10 cellular contexts compared by ENCODE assay signal in genomic region chr3:99970198-99970597, GRCh38.
DNase-seq lines count a peak whose midpoint lies in the region; ATAC-seq and TF ChIP-seq lines count a peak whose summit lies in the region.
"Had no signal": no experiment of that assay in that cellular context is flagged by ENCODE, and none has a peak within 500 bp of the region (broad histone marks: within the 10 kb centered on the region; RNA-seq: fewer than 3 reads in every experiment).

No MANE protein-coding gene starts in this region.

- no peak overlapping the region for H3K4me3 Mint-ChIP-seq in glutamatergic neuron (ENCODE audit: unreplicated experiment)

- no peak for DNase-seq in KBM-7
- no peak for DNase-seq in GOT3 (lab: John Stamatoyannopoulos, UW)
- DNase-seq in glutamatergic neuron, result no peak
- DNase-seq in NCI-H69 (lab: John Stamatoyannopoulos, UW), result no peak
- DNase-seq: body of pancreas, MV-4-11 had no signal

- H3K27ac Mint-ChIP-seq in glutamatergic neuron (ENCODE audit: unreplicated experiment), result no peak overlapping the region

- peaks cover 5% of the 10 kb centered on the region for H3K4me1 Mint-ChIP-seq in glutamatergic neuron (ENCODE audit: low read depth, unreplicated experiment)

- TF ChIP-seq CTCF in glutamatergic neuron (IDR thresholded peaks at IDR 0.05; ENCODE audit: partially characterized antibody, unreplicated experiment), result no peak

- peak; percentile 97 for ATAC-seq in GM18498 (IDR thresholded peaks at IDR 0.05; ENCODE audit: unreplicated experiment)
- peak; percentile 90 for ATAC-seq in GM19438 (IDR thresholded peaks at IDR 0.05; ENCODE audit: low read depth, unreplicated experiment)
- peak; percentile 86 for ATAC-seq in HG02840 (IDR thresholded peaks at IDR 0.05; ENCODE audit: low FRiP score, unreplicated experiment)
- ATAC-seq in HG03521 (IDR thresholded peaks at IDR 0.05; ENCODE audit: unreplicated experiment), result peak; percentile 82
- ATAC-seq: body of pancreas had no signal

- H3K9me3 Mint-ChIP-seq in glutamatergic neuron (ENCODE audit: unreplicated experiment), result no peaks in the 10 kb centered on the region

- no peaks in the 10 kb centered on the region for H3K27me3 Mint-ChIP-seq in glutamatergic neuron (ENCODE audit: unreplicated experiment)

- in situ Hi-C loops in KBM-7 (cut with MboI; ENCODE audit: low pct_unique_long_range_greater_than_20kb, low sequenced_read_pairs), result no loop called here

- H3K36me3 Mint-ChIP-seq in glutamatergic neuron (ENCODE audit: unreplicated experiment), result no peaks in the 10 kb centered on the region
